Comparison of ENCODE assay signal across 8 cellular contexts in genomic region chr20:62791301-62792181, GRCh38. TPM values are rescaled to one million over a fixed set of nuclear protein-coding genes. Genes with fewer than 3 reads are reported as not detected.
DNase-seq lines count a peak whose midpoint lies in the region; ATAC-seq and TF ChIP-seq lines count a peak whose summit lies in the region.

No MANE protein-coding gene starts in this region.

- intact Hi-C loops in upper lobe of right lung (cut with DNase I) = no loop called here

- in situ Hi-C loops in SK-MEL-5 (cut with HindIII; ENCODE audit: low pct_unique_long_range_greater_than_20kb, low sequenced_read_pairs) = no loop called here

- ATAC-seq in upper lobe of right lung (peak; percentile 30), GM21367 (IDR thresholded peaks at IDR 0.05; ENCODE audit: unreplicated experiment) (no peak)

- H3K27ac ChIP-seq in parathyroid adenoma (no peak overlapping the region), upper lobe of right lung (no peak overlapping the region)

- TF ChIP-seq CTCF in parathyroid adenoma (IDR thresholded peaks at IDR 0.05) (peak; percentile 87), upper lobe of right lung (IDR thresholded peaks at IDR 0.05) (peak; percentile 83)

- no peaks in the 10 kb centered on the region for H3K79me2 ChIP-seq in parathyroid adenoma

- peak overlapping the region; percentile 5 for H2AFZ ChIP-seq in parathyroid adenoma

- no peak overlapping the region for H3K4me2 ChIP-seq in parathyroid adenoma (ENCODE audit: low read length)

- H3K9me3 ChIP-seq in parathyroid adenoma (ENCODE audit: control insufficient read depth, low read length) (no peaks in the 10 kb centered on the region), upper lobe of right lung (no peaks in the 10 kb centered on the region)

- H3K4me1 ChIP-seq in parathyroid adenoma (peaks cover 4% of the 10 kb centered on the region), upper lobe of right lung (peaks cover 11% of the 10 kb centered on the region)

- no peak overlapping the region for H3K4me3 ChIP-seq in parathyroid adenoma (ENCODE audit: low read depth, low read length)
- H3K4me3 ChIP-seq in upper lobe of right lung = no peak overlapping the region

- H3K36me3 ChIP-seq in parathyroid adenoma (ENCODE audit: control insufficient read depth, insufficient read depth, low read length) = no peaks in the 10 kb centered on the region
- H3K36me3 ChIP-seq in upper lobe of right lung = no peaks in the 10 kb centered on the region

- H3K9ac ChIP-seq in parathyroid adenoma = peak overlapping the region; percentile 6

- H3K27me3 ChIP-seq in parathyroid adenoma (ENCODE audit: control insufficient read depth, insufficient read depth, low read length) (no peaks in the 10 kb centered on the region), upper lobe of right lung (no peaks in the 10 kb centered on the region)

- DNase-seq in GF-D8 (lab: John Stamatoyannopoulos, UW) = peak; percentile 70
- DNase-seq in NCI-H1092 treated with DMSO at 0.1 percent for 48 hours (lab: John Stamatoyannopoulos, UW) = peak; percentile 90
- DNase-seq in SK-MEL-5 (ENCODE audit: low read depth, low spot score) = peak; percentile 96
- peak; percentile 27 to 60 (median 38) for DNase-seq in activated naive CD4-positive, alpha-beta T cell (lab: John Stamatoyannopoulos, UW)
- DNase-seq in germinal center (ENCODE audit: low spot score) = peak; percentile 67
- peak; percentile 79 for DNase-seq in upper lobe of right lung

RNA-seq across cellular contexts. Expression of gene MRGBP, which starts 4.7 kb away (rescaled TPM):
- total RNA-seq in SK-MEL-5 (2014; rRNA removed; shearing (Covaris generic)) = 28.3 and 31.7 TPM in 2 replicates
- polyA plus RNA-seq in SK-MEL-5 (2015; cell fraction: cytosol; rRNA removed) = 24.4 and 25.7 TPM in 2 replicates
- 28.1 and 30.5 TPM in 2 replicates for polyA plus RNA-seq in SK-MEL-5 (2015; cell fraction: nucleus; rRNA removed)
- total RNA-seq in upper lobe of right lung = 8.8 TPM

RNA-seq across cellular contexts. Expression of gene OGFR, which starts 13.1 kb away (rescaled TPM):
- total RNA-seq in SK-MEL-5 (2014; rRNA removed; shearing (Covaris generic)) = 58.3 and 65.2 TPM in 2 replicates
- polyA plus RNA-seq in SK-MEL-5 (2015; cell fraction: cytosol; rRNA removed) = 71.9 and 83.7 TPM in 2 replicates
- polyA plus RNA-seq in SK-MEL-5 (2015; cell fraction: nucleus; rRNA removed) = 35.7 and 56.7 TPM in 2 replicates
- 58.2 TPM for total RNA-seq in upper lobe of right lung

RNA-seq across cellular contexts. Expression of gene COL9A3, which starts 25.3 kb away (rescaled TPM):
- total RNA-seq in SK-MEL-5 (2014; rRNA removed; shearing (Covaris generic)) = 8.6 and 11.0 TPM in 2 replicates
- 32.5 and 39.8 TPM in 2 replicates for polyA plus RNA-seq in SK-MEL-5 (2015; cell fraction: cytosol; rRNA removed)
- polyA plus RNA-seq in SK-MEL-5 (2015; cell fraction: nucleus; rRNA removed) = 45.5 and 63.8 TPM in 2 replicates
- 1.1 TPM for total RNA-seq in upper lobe of right lung

Comparison
In these comparisons a context has a peak if more than half of its experiments do, and no peak if none do; other contexts are left out.
1. DNase-seq: peak in every context shown above with its lines; median percentile 96 in SK-MEL-5; 90 in NCI-H1092 treated with DMSO at 0.1 percent for 48 hours; 79 in upper lobe of right lung; 70 in GF-D8; 67 in germinal center; 38 in activated naive CD4-positive, alpha-beta T cell.